In genomic region chr1:67053785-67054759, GRCh38 we compare ENCODE assay signal across 8 cellular contexts. TPM values are rescaled to one million over a fixed set of nuclear protein-coding genes. Genes with fewer than 3 reads are reported as not detected.
A peak's percentile ranks its signal among the peaks of the same experiment; 100 is the strongest.
DNase-seq lines count a peak whose midpoint lies in the region; ATAC-seq and TF ChIP-seq lines count a peak whose summit lies in the region.

SLC35D1 (minus strand) TSS chr1:67054148; CDS start chr1:67054013, 135 bp downstream.

- in situ Hi-C loops in KBM-7 (cut with MboI; ENCODE audit: low pct_unique_long_range_greater_than_20kb, low sequenced_read_pairs): no loop called here

- H3K4me3 Mint-ChIP-seq in activated T-helper 1 cell treated with anti-CD3 and anti-CD28 coated beads, Interleukin-12 subunit alpha, Interleukin-12 subunit beta, Interleukin-2, Interleukin-4 antibody, amounts not matched to agents 30 ng/mL and 10 ng/mL and 1 ng/mL, durations not matched to agents 14 hours and 24 hours and 36 hours: peak within 1 kb of the TSS; percentile 93
- H3K4me3 Mint-ChIP-seq in natural killer cell: peak within 1 kb of the TSS; percentile 93

- H3K27ac Mint-ChIP-seq in activated T-helper 1 cell treated with anti-CD3 and anti-CD28 coated beads, Interleukin-12 subunit alpha, Interleukin-12 subunit beta, Interleukin-2, Interleukin-4 antibody, amounts not matched to agents 30 ng/mL and 10 ng/mL and 1 ng/mL, durations not matched to agents 14 hours and 24 hours and 36 hours: peak within 1 kb of the TSS; percentile 94
- peak within 1 kb of the TSS; percentile 79 to 92 for H3K27ac Mint-ChIP-seq in natural killer cell

- peak within 1 kb of the TSS; percentile 74 for H3K4me2 ChIP-seq in DND-41 (ENCODE audit: insufficient read depth, low read length)
- H3K4me2 ChIP-seq in fibroblast of lung (ENCODE audit: extremely low read depth, insufficient read depth, low read length): peak within 1 kb of the TSS; percentile 88

- H3K79me2 ChIP-seq in DND-41 (ENCODE audit: insufficient read depth, low read length) (peaks cover 21% of the 10 kb centered on the region), fibroblast of lung (ENCODE audit: control insufficient read depth, insufficient read depth, low read length) (peaks cover 24% of the 10 kb centered on the region)

- H2AFZ ChIP-seq in DND-41 (ENCODE audit: low read depth, low read length) (peak within 1 kb of the TSS; percentile 100), fibroblast of lung (ENCODE audit: low read length) (peak within 1 kb of the TSS; percentile 90)

- H4K20me1 ChIP-seq in DND-41 (ENCODE audit: insufficient read depth, low read length) (no peaks in the 10 kb centered on the region), fibroblast of lung (ENCODE audit: control insufficient read depth, extremely low read depth, insufficient read depth, low read length) (no peaks in the 10 kb centered on the region)

- H3K4me1 ChIP-seq in DND-41 (ENCODE audit: insufficient read depth, low read length) (peaks cover 31% of the 10 kb centered on the region), fibroblast of lung (ENCODE audit: control insufficient read depth, extremely low read depth, insufficient read depth, low read length) (peaks cover 4% of the 10 kb centered on the region)

- H3K36me3 ChIP-seq in DND-41 (ENCODE audit: insufficient read depth, low read length): peaks cover 16% of the 10 kb centered on the region
- no peaks in the 10 kb centered on the region for H3K36me3 ChIP-seq in fibroblast of lung (ENCODE audit: control insufficient read depth, insufficient read depth, low read length)

- peaks cover 21% of the 10 kb centered on the region for H3K27me3 ChIP-seq in DND-41 (ENCODE audit: insufficient read depth, low read length, poor library complexity)
- H3K27me3 ChIP-seq in fibroblast of lung (ENCODE audit: control insufficient read depth, insufficient read depth, low read length): no peaks in the 10 kb centered on the region

- peaks cover 29% of the 10 kb centered on the region for H3K36me3 Mint-ChIP-seq in activated T-helper 1 cell treated with anti-CD3 and anti-CD28 coated beads, Interleukin-12 subunit alpha, Interleukin-12 subunit beta, Interleukin-2, Interleukin-4 antibody, amounts not matched to agents 30 ng/mL and 10 ng/mL and 1 ng/mL, durations not matched to agents 14 hours and 24 hours and 36 hours (ENCODE audit: low read depth)
- H3K36me3 Mint-ChIP-seq in natural killer cell: no peaks in the 10 kb centered on the region

- peaks cover 49% of the 10 kb centered on the region for H3K4me1 Mint-ChIP-seq in activated T-helper 1 cell treated with anti-CD3 and anti-CD28 coated beads, Interleukin-12 subunit alpha, Interleukin-12 subunit beta, Interleukin-2, Interleukin-4 antibody, amounts not matched to agents 30 ng/mL and 10 ng/mL and 1 ng/mL, durations not matched to agents 14 hours and 24 hours and 36 hours (ENCODE audit: low read depth)
- peaks cover 22 to 23% of the 10 kb centered on the region in 2 donors for H3K4me1 Mint-ChIP-seq in natural killer cell

- H3K9me3 Mint-ChIP-seq in activated T-helper 1 cell treated with anti-CD3 and anti-CD28 coated beads, Interleukin-12 subunit alpha, Interleukin-12 subunit beta, Interleukin-2, Interleukin-4 antibody, amounts not matched to agents 30 ng/mL and 10 ng/mL and 1 ng/mL, durations not matched to agents 14 hours and 24 hours and 36 hours: no peaks in the 10 kb centered on the region
- H3K9me3 Mint-ChIP-seq in natural killer cell: no peaks in the 10 kb centered on the region

- no peaks in the 10 kb centered on the region for H3K9me3 ChIP-seq in DND-41 (ENCODE audit: insufficient read depth, low read length, severe bottlenecking)
- no peaks in the 10 kb centered on the region for H3K9me3 ChIP-seq in fibroblast of lung (ENCODE audit: control insufficient read depth, insufficient read depth, low read depth, low read length)

- H3K27me3 Mint-ChIP-seq in activated T-helper 1 cell treated with anti-CD3 and anti-CD28 coated beads, Interleukin-12 subunit alpha, Interleukin-12 subunit beta, Interleukin-2, Interleukin-4 antibody, amounts not matched to agents 30 ng/mL and 10 ng/mL and 1 ng/mL, durations not matched to agents 14 hours and 24 hours and 36 hours (ENCODE audit: insufficient read depth): peaks cover 6% of the 10 kb centered on the region
- H3K27me3 Mint-ChIP-seq in natural killer cell (ENCODE audit: low read depth in 2 of 2): peaks cover 0 to 1% of the 10 kb centered on the region in 2 donors

- no peak for TF ChIP-seq CTCF in DND-41 (IDR thresholded peaks at IDR 0.05; ENCODE audit: borderline replicate concordance, extremely low read depth, low read length, poor library complexity, severe bottlenecking)
- no peak for TF ChIP-seq CTCF in fibroblast of lung (conservative IDR thresholded peaks at IDR 0.05 in 1 of 2, IDR thresholded peaks at IDR 0.05 in 1 of 2; ENCODE audit: low read depth in 1 of 2, low read length in 2 of 2)
- TF ChIP-seq CTCF in natural killer cell (IDR thresholded peaks at IDR 0.05): no peak

- DNase-seq in DND-41 (peak; percentile 87), KBM-7 (peak; percentile 88), RKO (ENCODE audit: low spot score) (peak; percentile 60), fibroblast of lung (ENCODE audit: low read depth in 2 of 2) (peak; percentile 63 to 65), natural killer cell (peak; percentile 67)
- peak; percentile 75 for DNase-seq in activated T-helper 1 cell treated with anti-CD3 and anti-CD28 coated beads, Interleukin-12 subunit alpha, Interleukin-12 subunit beta, Interleukin-2, Interleukin-4 antibody, amounts not matched to agents 30 ng/mL and 10 ng/mL and 1 ng/mL, durations not matched to agents 14 hours and 24 hours and 36 hours (ENCODE audit: low spot score)
- peak; percentile 83 for DNase-seq in stimulated activated naive CD8-positive, alpha-beta T cell treated with anti-CD3 and anti-CD28 coated beads, Interleukin-15, Interleukin-2, amounts not matched to agents 100 U/mL and 50 U/mL, for 24 hours

- peak within 1 kb of the TSS; percentile 87 for H3K27ac ChIP-seq in DND-41 (ENCODE audit: low read length)
- H3K27ac ChIP-seq in fibroblast of lung (ENCODE audit: insufficient read depth, low read length): peak within 1 kb of the TSS; percentile 88

- intact Hi-C loops in activated T-helper 1 cell treated with anti-CD3 and anti-CD28 coated beads, Interleukin-12 subunit alpha, Interleukin-12 subunit beta, Interleukin-2, Interleukin-4 antibody, amounts not matched to agents 30 ng/mL and 10 ng/mL and 1 ng/mL, durations not matched to agents 14 hours and 24 hours and 36 hours (cut with micrococcal nuclease): loop anchor here (1.0 to 5.0 kb wide), 12 partner anchors 57 to 631 kb away; partner anchors contain the start of genes DNAI4, GADD45A, MIER1 and SERBP1
- intact Hi-C loops in natural killer cell (cut with micrococcal nuclease): loop anchor here (5.0 kb wide), 1 partner anchor 93 kb away; no protein-coding TSS in a partner anchor

- peak within 1 kb of the TSS; percentile 98 for H3K9ac ChIP-seq in DND-41 (ENCODE audit: low read depth, low read length)
- H3K9ac ChIP-seq in fibroblast of lung (ENCODE audit: insufficient read depth, low read length): peak within 1 kb of the TSS; percentile 89

- peak; percentile 86 for ATAC-seq in DND-41 (ENCODE audit: insufficient read depth, low read depth)
- peak; percentile 76 for ATAC-seq in GM21723 (IDR thresholded peaks at IDR 0.05; ENCODE audit: unreplicated experiment)
- ATAC-seq in natural killer cell: peak; percentile 73 to 88 (median 81)
- peak; percentile 80 for ATAC-seq in stimulated activated naive CD8-positive, alpha-beta T cell treated with anti-CD3 and anti-CD28 coated beads, Interleukin-15, Interleukin-2, amounts not matched to agents 100 U/mL and 50 U/mL, for 24 hours

- peak within 1 kb of the TSS; percentile 50 to 82; a peak in 3 of 4 replicates for H3K4me3 ChIP-seq in DND-41 (ENCODE audit: low read depth in 1 of 2, low read length in 2 of 2)
- H3K4me3 ChIP-seq in fibroblast of lung (replicated peaks in 1 of 4; ENCODE audit: control extremely low read depth in 1 of 4, insufficient read depth in 1 of 4, low read depth in 3 of 4, low read length in 4 of 4): peak within 1 kb of the TSS; percentile 91 to 97 (median 94)

RNA-seq across cellular contexts. Expression of gene SLC35D1, which starts in this region (rescaled TPM):
- total RNA-seq in activated T-helper 1 cell treated with anti-CD3 and anti-CD28 coated beads, Interleukin-12 subunit alpha, Interleukin-12 subunit beta, Interleukin-2, Interleukin-4 antibody, amounts not matched to agents 30 ng/mL and 10 ng/mL and 1 ng/mL, durations not matched to agents 14 hours and 24 hours and 36 hours: 20.4 and 20.5 TPM in 2 replicates
- total RNA-seq in fibroblast of lung (16.2 and 20.3 TPM in 2 replicates), natural killer cell (10 to 100 TPM; 12.9 to 17.0 (median 16.1) TPM)
- 17.5 and 19.3 TPM in 2 replicates for polyA plus RNA-seq in fibroblast of lung
- 8.1 and 8.9 TPM in 2 replicates for polyA plus RNA-seq in fibroblast of lung (2012)
- polyA minus RNA-seq in fibroblast of lung (ENCODE audit: low replicate concordance): 4.7 and 8.6 TPM in 2 replicates

Comparison
In these comparisons a context has a peak if more than half of its experiments do, and no peak if none do; other contexts are left out.
1. Peak in every context shown above with its lines: DNase-seq, ATAC-seq, H3K4me3 ChIP-seq and H3K27ac ChIP-seq.